Comparison of ENCODE assay signal across 1 cellular context in genomic region chr22:37675930-37676571, GRCh38.
TF ChIP-seq lines count a peak whose summit lies in the region.

No MANE protein-coding gene starts in this region.

TF ChIP-seq in GM23338, 12 proteins besides CTCF, POLR2A, EP300 and RAD21 (continued from another document):
- TF ChIP-seq, protein P1, sequence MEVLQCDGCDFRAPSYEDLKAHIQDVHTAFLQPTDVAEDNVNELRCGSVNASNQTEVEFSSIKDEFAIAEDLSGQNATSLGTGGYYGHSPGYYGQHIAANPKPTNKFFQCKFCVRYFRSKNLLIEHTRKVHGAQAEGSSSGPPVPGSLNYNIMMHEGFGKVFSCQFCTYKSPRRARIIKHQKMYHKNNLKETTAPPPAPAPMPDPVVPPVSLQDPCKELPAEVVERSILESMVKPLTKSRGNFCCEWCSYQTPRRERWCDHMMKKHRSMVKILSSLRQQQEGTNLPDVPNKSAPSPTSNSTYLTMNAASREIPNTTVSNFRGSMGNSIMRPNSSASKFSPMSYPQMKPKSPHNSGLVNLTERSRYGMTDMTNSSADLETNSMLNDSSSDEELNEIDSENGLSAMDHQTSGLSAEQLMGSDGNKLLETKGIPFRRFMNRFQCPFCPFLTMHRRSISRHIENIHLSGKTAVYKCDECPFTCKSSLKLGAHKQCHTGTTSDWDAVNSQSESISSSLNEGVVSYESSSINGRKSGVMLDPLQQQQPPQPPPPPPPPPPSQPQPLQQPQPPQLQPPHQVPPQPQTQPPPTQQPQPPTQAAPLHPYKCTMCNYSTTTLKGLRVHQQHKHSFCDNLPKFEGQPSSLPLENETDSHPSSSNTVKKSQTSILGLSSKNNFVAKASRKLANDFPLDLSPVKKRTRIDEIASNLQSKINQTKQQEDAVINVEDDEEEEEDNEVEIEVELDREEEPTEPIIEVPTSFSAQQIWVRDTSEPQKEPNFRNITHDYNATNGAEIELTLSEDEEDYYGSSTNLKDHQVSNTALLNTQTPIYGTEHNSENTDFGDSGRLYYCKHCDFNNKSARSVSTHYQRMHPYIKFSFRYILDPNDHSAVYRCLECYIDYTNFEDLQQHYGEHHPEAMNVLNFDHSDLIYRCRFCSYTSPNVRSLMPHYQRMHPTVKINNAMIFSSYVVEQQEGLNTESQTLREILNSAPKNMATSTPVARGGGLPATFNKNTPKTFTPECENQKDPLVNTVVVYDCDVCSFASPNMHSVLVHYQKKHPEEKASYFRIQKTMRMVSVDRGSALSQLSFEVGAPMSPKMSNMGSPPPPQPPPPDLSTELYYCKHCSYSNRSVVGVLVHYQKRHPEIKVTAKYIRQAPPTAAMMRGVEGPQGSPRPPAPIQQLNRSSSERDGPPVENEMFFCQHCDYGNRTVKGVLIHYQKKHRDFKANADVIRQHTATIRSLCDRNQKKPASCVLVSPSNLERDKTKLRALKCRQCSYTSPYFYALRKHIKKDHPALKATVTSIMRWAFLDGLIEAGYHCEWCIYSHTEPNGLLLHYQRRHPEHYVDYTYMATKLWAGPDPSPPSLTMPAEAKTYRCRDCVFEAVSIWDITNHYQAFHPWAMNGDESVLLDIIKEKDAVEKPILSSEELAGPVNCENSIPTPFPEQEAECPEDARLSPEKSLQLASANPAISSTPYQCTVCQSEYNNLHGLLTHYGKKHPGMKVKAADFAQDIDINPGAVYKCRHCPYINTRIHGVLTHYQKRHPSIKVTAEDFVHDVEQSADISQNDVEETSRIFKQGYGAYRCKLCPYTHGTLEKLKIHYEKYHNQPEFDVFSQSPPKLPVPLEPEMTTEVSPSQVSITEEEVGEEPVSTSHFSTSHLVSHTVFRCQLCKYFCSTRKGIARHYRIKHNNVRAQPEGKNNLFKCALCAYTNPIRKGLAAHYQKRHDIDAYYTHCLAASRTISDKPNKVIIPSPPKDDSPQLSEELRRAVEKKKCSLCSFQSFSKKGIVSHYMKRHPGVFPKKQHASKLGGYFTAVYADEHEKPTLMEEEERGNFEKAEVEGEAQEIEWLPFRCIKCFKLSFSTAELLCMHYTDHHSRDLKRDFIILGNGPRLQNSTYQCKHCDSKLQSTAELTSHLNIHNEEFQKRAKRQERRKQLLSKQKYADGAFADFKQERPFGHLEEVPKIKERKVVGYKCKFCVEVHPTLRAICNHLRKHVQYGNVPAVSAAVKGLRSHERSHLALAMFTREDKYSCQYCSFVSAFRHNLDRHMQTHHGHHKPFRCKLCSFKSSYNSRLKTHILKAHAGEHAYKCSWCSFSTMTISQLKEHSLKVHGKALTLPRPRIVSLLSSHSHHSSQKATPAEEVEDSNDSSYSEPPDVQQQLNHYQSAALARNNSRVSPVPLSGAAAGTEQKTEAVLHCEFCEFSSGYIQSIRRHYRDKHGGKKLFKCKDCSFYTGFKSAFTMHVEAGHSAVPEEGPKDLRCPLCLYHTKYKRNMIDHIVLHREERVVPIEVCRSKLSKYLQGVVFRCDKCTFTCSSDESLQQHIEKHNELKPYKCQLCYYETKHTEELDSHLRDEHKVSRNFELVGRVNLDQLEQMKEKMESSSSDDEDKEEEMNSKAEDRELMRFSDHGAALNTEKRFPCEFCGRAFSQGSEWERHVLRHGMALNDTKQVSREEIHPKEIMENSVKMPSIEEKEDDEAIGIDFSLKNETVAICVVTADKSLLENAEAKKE (CRISPR knock-in tag; IDR thresholded peaks at IDR 0.05) = no peak
- TF ChIP-seq CREB1 (CRISPR knock-in tag; IDR thresholded peaks at IDR 0.05; ENCODE audit: low read depth) (no peak), ZNF331 (CRISPR knock-in tag; IDR thresholded peaks at IDR 0.05; ENCODE audit: low read depth) (no peak), ETS1 (IDR thresholded peaks at IDR 0.05) (no peak), EZH2 (IDR thresholded peaks at IDR 0.05; ENCODE audit: low read depth, unreplicated experiment) (no peak), EZH2phosphoT487 (IDR thresholded peaks at IDR 0.05; ENCODE audit: unreplicated experiment) (no peak), STAT1 (IDR thresholded peaks at IDR 0.05; ENCODE audit: unreplicated experiment) (no peak), JUNB (IDR thresholded peaks at IDR 0.05; ENCODE audit: unreplicated experiment) (no peak), NANOG (IDR thresholded peaks at IDR 0.05; ENCODE audit: borderline replicate concordance) (no peak), ZNF114 (CRISPR knock-in tag; IDR thresholded peaks at IDR 0.05) (no peak), POLR2AphosphoS5 (IDR thresholded peaks at IDR 0.05; ENCODE audit: low read depth) (no peak)
